8 cellular contexts compared by ENCODE assay signal in the genomic region with DNA sequence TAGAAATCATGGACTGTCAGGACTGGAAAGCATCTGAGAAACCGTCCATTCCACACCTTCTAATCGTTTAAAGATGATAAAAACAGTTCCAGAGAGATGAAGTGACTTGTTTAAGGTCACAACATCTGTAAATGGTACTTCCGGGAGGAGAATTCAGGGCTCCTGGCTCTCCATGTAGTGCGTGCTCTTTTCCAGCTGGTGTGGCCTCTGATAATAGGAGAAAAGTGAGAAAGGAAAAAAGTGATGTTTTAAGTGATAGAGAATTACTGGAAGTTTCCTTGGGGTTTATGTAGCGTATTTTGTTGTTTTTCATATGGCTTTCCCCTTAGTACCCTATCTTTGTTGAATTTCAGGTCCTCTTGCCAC. TPM values are rescaled to one million over a fixed set of nuclear protein-coding genes. Genes with fewer than 3 reads are reported as not detected.
DNase-seq lines count a peak whose midpoint lies in the region; ATAC-seq and TF ChIP-seq lines count a peak whose summit lies in the region.

No MANE protein-coding gene starts in this region.

- peak overlapping the region; percentile 94 for H3K4me2 ChIP-seq in smooth muscle cell

- peaks cover 43% of the 10 kb centered on the region for H3K79me2 ChIP-seq in smooth muscle cell (ENCODE audit: low read depth)

- ATAC-seq in GM18861 (IDR thresholded peaks at IDR 0.05; ENCODE audit: unreplicated experiment) (peak; percentile 28), HG02759 (IDR thresholded peaks at IDR 0.05; ENCODE audit: unreplicated experiment) (peak; percentile 18)

- peaks cover 38% of the 10 kb centered on the region for H3K4me1 ChIP-seq in left ventricle myocardium inferior
- H3K4me1 ChIP-seq in smooth muscle cell (ENCODE audit: low read depth) = peaks cover 20% of the 10 kb centered on the region

- H3K36me3 ChIP-seq in left ventricle myocardium inferior (peaks cover 34% of the 10 kb centered on the region), smooth muscle cell (ENCODE audit: low read depth) (peaks cover 4% of the 10 kb centered on the region)

- TF ChIP-seq CTCF in left ventricle myocardium inferior (IDR thresholded peaks at IDR 0.05; ENCODE audit: borderline replicate concordance) = no peak
- no peak for TF ChIP-seq CTCF in smooth muscle cell (IDR thresholded peaks at IDR 0.05; ENCODE audit: borderline replicate concordance, insufficient read depth, poor library complexity, severe bottlenecking)

- peak overlapping the region; percentile 83 for H2AFZ ChIP-seq in smooth muscle cell (ENCODE audit: low read depth)

- H3K9me3 ChIP-seq in left ventricle myocardium inferior (replicated peaks) (no peaks in the 10 kb centered on the region), smooth muscle cell (replicated peaks; ENCODE audit: low read depth) (no peaks in the 10 kb centered on the region)

- H3K9me3 Mint-ChIP-seq in T-helper 2 cell treated with Interferon-gamma antibody and Interleukin-4, amounts not matched to agents 5 μg/mL and 100 μg/mL, for 36 hours = no peaks in the 10 kb centered on the region

- intact Hi-C loops in left ventricle myocardium inferior (cut with micrococcal nuclease) = no loop called here

- H3K4me1 Mint-ChIP-seq in T-helper 2 cell treated with Interferon-gamma antibody and Interleukin-4, amounts not matched to agents 5 μg/mL and 100 μg/mL, for 36 hours (ENCODE audit: low read depth) = peaks cover 27% of the 10 kb centered on the region

- H3K36me3 Mint-ChIP-seq in T-helper 2 cell treated with Interferon-gamma antibody and Interleukin-4, amounts not matched to agents 5 μg/mL and 100 μg/mL, for 36 hours (ENCODE audit: low read depth) = peaks cover 19% of the 10 kb centered on the region

- H3K27ac ChIP-seq in left ventricle myocardium inferior (replicated peaks) (peak overlapping the region; percentile 96), smooth muscle cell (ENCODE audit: low read depth) (peak overlapping the region; percentile 99)

- H3K27ac Mint-ChIP-seq in T-helper 2 cell treated with Interferon-gamma antibody and Interleukin-4, amounts not matched to agents 5 μg/mL and 100 μg/mL, for 36 hours = peak overlapping the region; percentile 100

- in situ Hi-C loops in KBM-7 (cut with MboI; ENCODE audit: low pct_unique_long_range_greater_than_20kb, low sequenced_read_pairs) = no loop called here

- no peak for DNase-seq in T-helper 2 cell treated with Interferon-gamma antibody and Interleukin-4, amounts not matched to agents 5 μg/mL and 100 μg/mL, for 36 hours (ENCODE audit: low spot score)
- DNase-seq in left ventricle myocardium inferior (no peak), smooth muscle cell (lab: John Stamatoyannopoulos, UW; ENCODE audit: unreplicated experiment) (no peak), DMS153 (lab: John Stamatoyannopoulos, UW) (no peak), KBM-7 (no peak), H4 (ENCODE audit: low spot score) (no peak)

- WGBS in smooth muscle cell (ENCODE audit: low lambda C conversion rate) = 12% methylated on average over 5 of the region's 5 CpGs

- peak overlapping the region; percentile 96 for H3K4me3 Mint-ChIP-seq in T-helper 2 cell treated with Interferon-gamma antibody and Interleukin-4, amounts not matched to agents 5 μg/mL and 100 μg/mL, for 36 hours

- H4K20me1 ChIP-seq in smooth muscle cell (ENCODE audit: low read depth) = no peaks in the 10 kb centered on the region

- no peaks in the 10 kb centered on the region for H3K27me3 ChIP-seq in left ventricle myocardium inferior (ENCODE audit: low read depth)
- H3K27me3 ChIP-seq in smooth muscle cell (ENCODE audit: low read depth) = no peaks in the 10 kb centered on the region

- peak overlapping the region; percentile 89 for H3K4me3 ChIP-seq in left ventricle myocardium inferior
- H3K4me3 ChIP-seq in smooth muscle cell = peak overlapping the region; percentile 74

- no peaks in the 10 kb centered on the region for H3K27me3 Mint-ChIP-seq in T-helper 2 cell treated with Interferon-gamma antibody and Interleukin-4, amounts not matched to agents 5 μg/mL and 100 μg/mL, for 36 hours (ENCODE audit: low read depth)

- H3F3A ChIP-seq in smooth muscle cell (ENCODE audit: low read depth) = no peaks in the 10 kb centered on the region

- H3K9ac ChIP-seq in smooth muscle cell (ENCODE audit: low read depth) = peak overlapping the region; percentile 99

RNA-seq across cellular contexts. Expression of gene C2orf49, which starts 0.7 kb away (rescaled TPM):
- total RNA-seq in left ventricle myocardium inferior (22.7 TPM), smooth muscle cell (23.2 and 37.7 TPM in 2 replicates)
- 17.9 and 18.8 TPM in 2 replicates for polyA plus RNA-seq in smooth muscle cell
- 12.1 and 18.1 TPM in 2 replicates for total RNA-seq in H4 (2014; rRNA removed; shearing (Covaris generic))

RNA-seq across cellular contexts. Expression of gene TGFBRAP1, which starts 8.5 kb away (rescaled TPM):
- total RNA-seq in left ventricle myocardium inferior = 9.7 TPM
- total RNA-seq in smooth muscle cell = 10.5 and 11.8 TPM in 2 replicates
- polyA plus RNA-seq in smooth muscle cell = 8.9 and 14.5 TPM in 2 replicates
- 13.8 and 14.6 TPM in 2 replicates for total RNA-seq in H4 (2014; rRNA removed; shearing (Covaris generic))
